ENCODE assay signal across 8 cellular contexts in genomic region chrX:1453951-1454785, GRCh38. TPM values are rescaled to one million over a fixed set of nuclear protein-coding genes. Genes with fewer than 3 reads are reported as not detected.
DNase-seq lines count a peak whose midpoint lies in the region; ATAC-seq and TF ChIP-seq lines count a peak whose summit lies in the region.

No MANE protein-coding gene starts in this region.

- no peak overlapping the region for H3K27ac ChIP-seq in upper lobe of right lung

- H3K36me3 ChIP-seq in upper lobe of right lung, result no peaks in the 10 kb centered on the region

- peak; percentile 48 for ATAC-seq in GM21717 (IDR thresholded peaks at IDR 0.05; ENCODE audit: unreplicated experiment)
- ATAC-seq in upper lobe of right lung, result peak; percentile 56

- DNase-seq in CMK (ENCODE audit: low read depth), result peak; percentile 54
- DNase-seq in LNCaP clone FGC (ENCODE audit: low read depth), result peak; percentile 32
- DNase-seq in activated T-cell treated with anti-CD3 and anti-CD28 coated beads, Interleukin-2, amount 50 U/mL, for 48 hours, result peak; percentile 98
- DNase-seq in foreskin melanocyte, result peak; percentile 57
- peak; percentile 75 for DNase-seq in pons (ENCODE audit: low spot score)
- DNase-seq in upper lobe of right lung, result peak; percentile 94
- DNase-seq in kidney glomerular epithelial cell (lab: John Stamatoyannopoulos, UW), result no peak

- peak; percentile 96 for TF ChIP-seq CTCF in LNCaP clone FGC (IDR thresholded peaks at IDR 0.05; ENCODE audit: control insufficient read depth, extremely low read depth, insufficient read depth)
- TF ChIP-seq CTCF in upper lobe of right lung (IDR thresholded peaks at IDR 0.05), result peak; percentile 99

- intact Hi-C loops in upper lobe of right lung (cut with DNase I), result no loop called here

- H3K9me3 ChIP-seq in upper lobe of right lung, result no peaks in the 10 kb centered on the region

- peaks cover 11% of the 10 kb centered on the region for H3K4me1 ChIP-seq in upper lobe of right lung

- no peaks in the 10 kb centered on the region for H3K27me3 ChIP-seq in upper lobe of right lung

- H3K4me3 ChIP-seq in LNCaP clone FGC (ENCODE audit: low read depth, low read length) (no peak overlapping the region; the same call in 1 of the 2 replicates), upper lobe of right lung (peak overlapping the region; percentile 50)

RNA-seq across cellular contexts. Expression of gene ASMTL, which starts 1.5 kb away (rescaled TPM):
- 23.8 TPM for total RNA-seq in upper lobe of right lung
